ENCODE assay signal across 17 cellular contexts in genomic region chr17:46883871-46884270, GRCh38.
A peak's percentile ranks its signal among the peaks of the same experiment; 100 is the strongest.
DNase-seq lines count a peak whose midpoint lies in the region; ATAC-seq and TF ChIP-seq lines count a peak whose summit lies in the region.
"Had no signal": no experiment of that assay in that cellular context is flagged by ENCODE, and none has a peak within 500 bp of the region (broad histone marks: within the 10 kb centered on the region; RNA-seq: fewer than 3 reads in every experiment).

No MANE protein-coding gene starts in this region.

- peaks cover 19% of the 10 kb centered on the region for H3K27me3 Mint-ChIP-seq in dendritic cell treated with granulocyte-macrophage colony-stimulating factor and Interleukin-4, amounts not matched to agents 40 ng/mL and 50 ng/mL, for 4 days
- peaks cover 31% of the 10 kb centered on the region for H3K27me3 Mint-ChIP-seq in nephron progenitor cell (ENCODE audit: low read depth, poor library complexity)

- peak overlapping the region; percentile 67 for H3K27ac Mint-ChIP-seq in dendritic cell treated with granulocyte-macrophage colony-stimulating factor and Interleukin-4, amounts not matched to agents 40 ng/mL and 50 ng/mL, for 4 days
- H3K27ac Mint-ChIP-seq in nephron progenitor cell, result peak overlapping the region; percentile 61
- H3K27ac Mint-ChIP-seq: B cell; CD4-positive, alpha-beta T cell; HFFc6 had no signal

- no peak overlapping the region for H3K4me2 ChIP-seq in parathyroid adenoma (ENCODE audit: low read length)

- H3K27me3 ChIP-seq in parathyroid adenoma (ENCODE audit: control insufficient read depth, insufficient read depth, low read length), result no peaks in the 10 kb centered on the region

- no peaks in the 10 kb centered on the region for H3K36me3 ChIP-seq in parathyroid adenoma (ENCODE audit: control insufficient read depth, insufficient read depth, low read length)

- no peaks in the 10 kb centered on the region for H3K36me3 Mint-ChIP-seq in dendritic cell treated with granulocyte-macrophage colony-stimulating factor and Interleukin-4, amounts not matched to agents 40 ng/mL and 50 ng/mL, for 4 days (ENCODE audit: low read depth)
- no peaks in the 10 kb centered on the region for H3K36me3 Mint-ChIP-seq in nephron progenitor cell (ENCODE audit: low read depth)

- peaks cover 38% of the 10 kb centered on the region for H3K4me1 Mint-ChIP-seq in dendritic cell treated with granulocyte-macrophage colony-stimulating factor and Interleukin-4, amounts not matched to agents 40 ng/mL and 50 ng/mL, for 4 days (ENCODE audit: low read depth)
- peaks cover 12% of the 10 kb centered on the region for H3K4me1 Mint-ChIP-seq in nephron progenitor cell
- H3K4me1 Mint-ChIP-seq: B cell had no signal

- no peaks in the 10 kb centered on the region for H3K9me3 Mint-ChIP-seq in dendritic cell treated with granulocyte-macrophage colony-stimulating factor and Interleukin-4, amounts not matched to agents 40 ng/mL and 50 ng/mL, for 4 days
- H3K9me3 Mint-ChIP-seq in nephron progenitor cell, result no peaks in the 10 kb centered on the region
- H3K9me3 Mint-ChIP-seq: CD4-positive, alpha-beta T cell; HFFc6 had no signal

- H3K4me1 ChIP-seq in parathyroid adenoma, result no peaks in the 10 kb centered on the region

- no peak overlapping the region for H3K9ac ChIP-seq in parathyroid adenoma

- DNase-seq in NCI-H2227 (lab: John Stamatoyannopoulos, UW; ENCODE audit: unreplicated experiment) (peak; percentile 54), NCI-H2227 treated with DMSO at 0.1 percent for 48 hours (lab: John Stamatoyannopoulos, UW) (no peak), nephron progenitor cell (no peak), AML-193 (lab: John Stamatoyannopoulos, UW) (no peak), NCI-H2196 treated with DMSO at 0.1 percent for 48 hours (lab: John Stamatoyannopoulos, UW; ENCODE audit: unreplicated experiment) (no peak)
- DNase-seq: 8988T; C1 segment of cervical spinal cord; Calu3; CD4-positive, alpha-beta T cell; DMS 273 treated with DMSO at 0.1 percent for 48 hours; HCEC 1CT; HFFc6 had no signal

- no peak overlapping the region for H3K27ac ChIP-seq in parathyroid adenoma
- H3K27ac ChIP-seq: HL-60 had no signal

- TF ChIP-seq CTCF in nephron progenitor cell (IDR thresholded peaks at IDR 0.05) (no peak), parathyroid adenoma (IDR thresholded peaks at IDR 0.05) (no peak)

- no peak overlapping the region for H3K4me3 Mint-ChIP-seq in dendritic cell treated with granulocyte-macrophage colony-stimulating factor and Interleukin-4, amounts not matched to agents 40 ng/mL and 50 ng/mL, for 4 days
- H3K4me3 Mint-ChIP-seq in nephron progenitor cell, result no peak overlapping the region
- H3K4me3 Mint-ChIP-seq: B cell; CD4-positive, alpha-beta T cell; HFFc6 had no signal

- ATAC-seq in HG02885 (IDR thresholded peaks at IDR 0.05; ENCODE audit: poor library complexity, unreplicated experiment), result no peak

- no peaks in the 10 kb centered on the region for H3K9me3 ChIP-seq in parathyroid adenoma (ENCODE audit: control insufficient read depth, low read length)

- H3K79me2 ChIP-seq in parathyroid adenoma, result no peaks in the 10 kb centered on the region

- H3K4me3 ChIP-seq in parathyroid adenoma (ENCODE audit: low read depth, low read length), result no peak overlapping the region

- H2AFZ ChIP-seq in parathyroid adenoma, result peak overlapping the region; percentile 33

- intact Hi-C loops in dendritic cell treated with granulocyte-macrophage colony-stimulating factor and Interleukin-4, amounts not matched to agents 40 ng/mL and 50 ng/mL, for 4 days (cut with micrococcal nuclease), result no loop called here
